Comparison of ENCODE assay signal across 40 cellular contexts in genomic region chr1:196980859-196981258, GRCh38. TPM values are rescaled to one million over a fixed set of nuclear protein-coding genes. Genes with fewer than 3 reads are reported as not detected.
"Had no signal": no experiment of that assay in that cellular context is flagged by ENCODE, and none has a peak within 500 bp of the region (broad histone marks: within the 10 kb centered on the region; RNA-seq: fewer than 3 reads in every experiment).

No MANE protein-coding gene starts in this region.

- H3K36me3 ChIP-seq: MG63 had no signal

- H3K9me3 ChIP-seq: MG63 had no signal

- H3K27me3 ChIP-seq: MG63 had no signal

- DNase-seq: Kasumi-1, MG63, MM.1S, MV-4-11, NCI-H1048, NCI-H1092, NCI-H1092 treated with DMSO at 0.1 percent for 48 hours, NCI-H1105, NCI-H1105 treated with DMSO at 0.1 percent for 48 hours, NCI-H1417, NCI-H1417 treated with DMSO at 0.1 percent for 48 hours, NCI-H1436, NCI-H1436 treated with DMSO at 0.1 percent for 48 hours, NCI-H146, NCI-H1694, NCI-H1694 treated with DMSO at 0.1 percent for 48 hours, NCI-H187, NCI-H187 treated with DMSO at 0.1 percent for 48 hours, NCI-H1930, NCI-H2029, NCI-H2029 treated with DMSO at 0.1 percent for 48 hours, NCI-H2081, NCI-H2081 treated with DMSO at 0.1 percent for 48 hours, NCI-H2107, NCI-H2171, NCI-H2171 treated with DMSO at 0.1 percent for 48 hours, NCI-H2227 treated with DMSO at 0.1 percent for 48 hours, NCI-H226, NCI-H345, NCI-H446, NCI-H446 treated with DMSO at 0.1 percent for 48 hours, NCI-H510A, NCI-H510A treated with DMSO at 0.1 percent for 48 hours, NCI-H524, NCI-H524 treated with DMSO at 0.1 percent for 48 hours, NCI-H526 had no signal

- H3K4me3 ChIP-seq: MG63 had no signal

RNA-seq across cellular contexts. Expression of gene CFHR5, which starts 3.5 kb away (rescaled TPM):
- total RNA-seq: LHCN-M2, M059J, MCF 10A, NCI-H460 had no signal

RNA-seq across cellular contexts. Expression of gene CFHR2, which starts 37.3 kb away (rescaled TPM):
- total RNA-seq: LHCN-M2, M059J, MCF 10A, NCI-H460 had no signal
